In the genomic region with DNA sequence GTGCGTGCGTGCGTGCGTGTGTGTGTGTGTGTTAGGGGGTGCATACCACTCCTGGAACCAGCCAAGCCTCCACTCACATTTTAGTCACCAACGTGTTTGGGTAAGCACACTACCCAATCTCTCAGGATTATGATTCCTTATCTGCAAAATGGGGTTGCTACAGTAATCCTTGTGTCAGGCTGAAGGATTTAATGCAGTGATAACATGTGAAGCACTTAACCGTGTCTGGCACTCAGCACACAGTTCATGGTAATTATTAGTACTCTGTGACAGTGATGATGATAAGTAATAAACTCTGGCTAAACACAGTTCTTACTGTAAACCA, we compare ENCODE assay signal across 1 cellular context.
TF ChIP-seq lines count a peak whose summit lies in the region.

No MANE protein-coding gene starts in this region.

TF ChIP-seq in GM23338, 12 proteins besides CTCF, POLR2A, EP300 and RAD21 (continued from another document):
- TF ChIP-seq, protein P1, sequence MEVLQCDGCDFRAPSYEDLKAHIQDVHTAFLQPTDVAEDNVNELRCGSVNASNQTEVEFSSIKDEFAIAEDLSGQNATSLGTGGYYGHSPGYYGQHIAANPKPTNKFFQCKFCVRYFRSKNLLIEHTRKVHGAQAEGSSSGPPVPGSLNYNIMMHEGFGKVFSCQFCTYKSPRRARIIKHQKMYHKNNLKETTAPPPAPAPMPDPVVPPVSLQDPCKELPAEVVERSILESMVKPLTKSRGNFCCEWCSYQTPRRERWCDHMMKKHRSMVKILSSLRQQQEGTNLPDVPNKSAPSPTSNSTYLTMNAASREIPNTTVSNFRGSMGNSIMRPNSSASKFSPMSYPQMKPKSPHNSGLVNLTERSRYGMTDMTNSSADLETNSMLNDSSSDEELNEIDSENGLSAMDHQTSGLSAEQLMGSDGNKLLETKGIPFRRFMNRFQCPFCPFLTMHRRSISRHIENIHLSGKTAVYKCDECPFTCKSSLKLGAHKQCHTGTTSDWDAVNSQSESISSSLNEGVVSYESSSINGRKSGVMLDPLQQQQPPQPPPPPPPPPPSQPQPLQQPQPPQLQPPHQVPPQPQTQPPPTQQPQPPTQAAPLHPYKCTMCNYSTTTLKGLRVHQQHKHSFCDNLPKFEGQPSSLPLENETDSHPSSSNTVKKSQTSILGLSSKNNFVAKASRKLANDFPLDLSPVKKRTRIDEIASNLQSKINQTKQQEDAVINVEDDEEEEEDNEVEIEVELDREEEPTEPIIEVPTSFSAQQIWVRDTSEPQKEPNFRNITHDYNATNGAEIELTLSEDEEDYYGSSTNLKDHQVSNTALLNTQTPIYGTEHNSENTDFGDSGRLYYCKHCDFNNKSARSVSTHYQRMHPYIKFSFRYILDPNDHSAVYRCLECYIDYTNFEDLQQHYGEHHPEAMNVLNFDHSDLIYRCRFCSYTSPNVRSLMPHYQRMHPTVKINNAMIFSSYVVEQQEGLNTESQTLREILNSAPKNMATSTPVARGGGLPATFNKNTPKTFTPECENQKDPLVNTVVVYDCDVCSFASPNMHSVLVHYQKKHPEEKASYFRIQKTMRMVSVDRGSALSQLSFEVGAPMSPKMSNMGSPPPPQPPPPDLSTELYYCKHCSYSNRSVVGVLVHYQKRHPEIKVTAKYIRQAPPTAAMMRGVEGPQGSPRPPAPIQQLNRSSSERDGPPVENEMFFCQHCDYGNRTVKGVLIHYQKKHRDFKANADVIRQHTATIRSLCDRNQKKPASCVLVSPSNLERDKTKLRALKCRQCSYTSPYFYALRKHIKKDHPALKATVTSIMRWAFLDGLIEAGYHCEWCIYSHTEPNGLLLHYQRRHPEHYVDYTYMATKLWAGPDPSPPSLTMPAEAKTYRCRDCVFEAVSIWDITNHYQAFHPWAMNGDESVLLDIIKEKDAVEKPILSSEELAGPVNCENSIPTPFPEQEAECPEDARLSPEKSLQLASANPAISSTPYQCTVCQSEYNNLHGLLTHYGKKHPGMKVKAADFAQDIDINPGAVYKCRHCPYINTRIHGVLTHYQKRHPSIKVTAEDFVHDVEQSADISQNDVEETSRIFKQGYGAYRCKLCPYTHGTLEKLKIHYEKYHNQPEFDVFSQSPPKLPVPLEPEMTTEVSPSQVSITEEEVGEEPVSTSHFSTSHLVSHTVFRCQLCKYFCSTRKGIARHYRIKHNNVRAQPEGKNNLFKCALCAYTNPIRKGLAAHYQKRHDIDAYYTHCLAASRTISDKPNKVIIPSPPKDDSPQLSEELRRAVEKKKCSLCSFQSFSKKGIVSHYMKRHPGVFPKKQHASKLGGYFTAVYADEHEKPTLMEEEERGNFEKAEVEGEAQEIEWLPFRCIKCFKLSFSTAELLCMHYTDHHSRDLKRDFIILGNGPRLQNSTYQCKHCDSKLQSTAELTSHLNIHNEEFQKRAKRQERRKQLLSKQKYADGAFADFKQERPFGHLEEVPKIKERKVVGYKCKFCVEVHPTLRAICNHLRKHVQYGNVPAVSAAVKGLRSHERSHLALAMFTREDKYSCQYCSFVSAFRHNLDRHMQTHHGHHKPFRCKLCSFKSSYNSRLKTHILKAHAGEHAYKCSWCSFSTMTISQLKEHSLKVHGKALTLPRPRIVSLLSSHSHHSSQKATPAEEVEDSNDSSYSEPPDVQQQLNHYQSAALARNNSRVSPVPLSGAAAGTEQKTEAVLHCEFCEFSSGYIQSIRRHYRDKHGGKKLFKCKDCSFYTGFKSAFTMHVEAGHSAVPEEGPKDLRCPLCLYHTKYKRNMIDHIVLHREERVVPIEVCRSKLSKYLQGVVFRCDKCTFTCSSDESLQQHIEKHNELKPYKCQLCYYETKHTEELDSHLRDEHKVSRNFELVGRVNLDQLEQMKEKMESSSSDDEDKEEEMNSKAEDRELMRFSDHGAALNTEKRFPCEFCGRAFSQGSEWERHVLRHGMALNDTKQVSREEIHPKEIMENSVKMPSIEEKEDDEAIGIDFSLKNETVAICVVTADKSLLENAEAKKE (CRISPR knock-in tag; IDR thresholded peaks at IDR 0.05), result no peak
- TF ChIP-seq EZH2phosphoT487 (IDR thresholded peaks at IDR 0.05; ENCODE audit: unreplicated experiment) (no peak), ZNF114 (CRISPR knock-in tag; IDR thresholded peaks at IDR 0.05) (no peak), ZNF331 (CRISPR knock-in tag; IDR thresholded peaks at IDR 0.05; ENCODE audit: low read depth) (no peak), NANOG (IDR thresholded peaks at IDR 0.05; ENCODE audit: borderline replicate concordance) (no peak), STAT1 (IDR thresholded peaks at IDR 0.05; ENCODE audit: unreplicated experiment) (no peak), POLR2AphosphoS5 (IDR thresholded peaks at IDR 0.05; ENCODE audit: low read depth) (no peak), EZH2 (IDR thresholded peaks at IDR 0.05; ENCODE audit: low read depth, unreplicated experiment) (no peak)
- TF ChIP-seq, protein P2, sequence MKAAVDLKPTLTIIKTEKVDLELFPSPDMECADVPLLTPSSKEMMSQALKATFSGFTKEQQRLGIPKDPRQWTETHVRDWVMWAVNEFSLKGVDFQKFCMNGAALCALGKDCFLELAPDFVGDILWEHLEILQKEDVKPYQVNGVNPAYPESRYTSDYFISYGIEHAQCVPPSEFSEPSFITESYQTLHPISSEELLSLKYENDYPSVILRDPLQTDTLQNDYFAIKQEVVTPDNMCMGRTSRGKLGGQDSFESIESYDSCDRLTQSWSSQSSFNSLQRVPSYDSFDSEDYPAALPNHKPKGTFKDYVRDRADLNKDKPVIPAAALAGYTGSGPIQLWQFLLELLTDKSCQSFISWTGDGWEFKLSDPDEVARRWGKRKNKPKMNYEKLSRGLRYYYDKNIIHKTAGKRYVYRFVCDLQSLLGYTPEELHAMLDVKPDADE (IDR thresholded peaks at IDR 0.05), result no peak
- TF ChIP-seq, protein P3, sequence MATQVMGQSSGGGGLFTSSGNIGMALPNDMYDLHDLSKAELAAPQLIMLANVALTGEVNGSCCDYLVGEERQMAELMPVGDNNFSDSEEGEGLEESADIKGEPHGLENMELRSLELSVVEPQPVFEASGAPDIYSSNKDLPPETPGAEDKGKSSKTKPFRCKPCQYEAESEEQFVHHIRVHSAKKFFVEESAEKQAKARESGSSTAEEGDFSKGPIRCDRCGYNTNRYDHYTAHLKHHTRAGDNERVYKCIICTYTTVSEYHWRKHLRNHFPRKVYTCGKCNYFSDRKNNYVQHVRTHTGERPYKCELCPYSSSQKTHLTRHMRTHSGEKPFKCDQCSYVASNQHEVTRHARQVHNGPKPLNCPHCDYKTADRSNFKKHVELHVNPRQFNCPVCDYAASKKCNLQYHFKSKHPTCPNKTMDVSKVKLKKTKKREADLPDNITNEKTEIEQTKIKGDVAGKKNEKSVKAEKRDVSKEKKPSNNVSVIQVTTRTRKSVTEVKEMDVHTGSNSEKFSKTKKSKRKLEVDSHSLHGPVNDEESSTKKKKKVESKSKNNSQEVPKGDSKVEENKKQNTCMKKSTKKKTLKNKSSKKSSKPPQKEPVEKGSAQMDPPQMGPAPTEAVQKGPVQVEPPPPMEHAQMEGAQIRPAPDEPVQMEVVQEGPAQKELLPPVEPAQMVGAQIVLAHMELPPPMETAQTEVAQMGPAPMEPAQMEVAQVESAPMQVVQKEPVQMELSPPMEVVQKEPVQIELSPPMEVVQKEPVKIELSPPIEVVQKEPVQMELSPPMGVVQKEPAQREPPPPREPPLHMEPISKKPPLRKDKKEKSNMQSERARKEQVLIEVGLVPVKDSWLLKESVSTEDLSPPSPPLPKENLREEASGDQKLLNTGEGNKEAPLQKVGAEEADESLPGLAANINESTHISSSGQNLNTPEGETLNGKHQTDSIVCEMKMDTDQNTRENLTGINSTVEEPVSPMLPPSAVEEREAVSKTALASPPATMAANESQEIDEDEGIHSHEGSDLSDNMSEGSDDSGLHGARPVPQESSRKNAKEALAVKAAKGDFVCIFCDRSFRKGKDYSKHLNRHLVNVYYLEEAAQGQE (IDR thresholded peaks at IDR 0.05; ENCODE audit: unreplicated experiment), result no peak
TF ChIP-seq in GM23338: peak in this region for 0.
